Comparison of ENCODE assay signal across 1 cellular context in genomic region chr19:11558881-11559828, GRCh38.
TF ChIP-seq lines count a peak whose summit lies in the region.

Gene ELOF1, minus strand, starts transcription at chr19:11559230. Its CDS starts 4,883 bp downstream, at chr19:11554347.

TF ChIP-seq in HepG2, 621 proteins besides CTCF, POLR2A, EP300 and RAD21 (continued from another document and continues in another):
- TF ChIP-seq NCOA1 (CRISPR knock-in tag; IDR thresholded peaks at IDR 0.05) = no peak
- 0 out of 2 replicates have a peak, but pooled peaks have one; percentile 13 for TF ChIP-seq CCDC6 (CRISPR knock-in tag; IDR thresholded peaks at IDR 0.05)
- peak; percentile 61; the same call in 1 of the 2 replicates for TF ChIP-seq ZNF441 (CRISPR knock-in tag; IDR thresholded peaks at IDR 0.05; ENCODE audit: borderline replicate concordance)
- TF ChIP-seq CREM (IDR thresholded peaks at IDR 0.05) = peak; percentile 70; the same call in 1 of the 2 replicates
- TF ChIP-seq CREM (CRISPR knock-in tag; IDR thresholded peaks at IDR 0.05) = no peak
- peak; percentile 93; the same call in 1 of the 2 replicates for TF ChIP-seq FOXC1 (CRISPR knock-in tag; IDR thresholded peaks at IDR 0.05; ENCODE audit: borderline replicate concordance)
- no peak for TF ChIP-seq ZBTB37 (CRISPR knock-in tag; IDR thresholded peaks at IDR 0.05)
- no peak for TF ChIP-seq ZBTB1 (CRISPR knock-in tag; IDR thresholded peaks at IDR 0.05; ENCODE audit: borderline replicate concordance)
- TF ChIP-seq TIGD3 (CRISPR knock-in tag; IDR thresholded peaks at IDR 0.05; ENCODE audit: borderline replicate concordance) = no peak
- TF ChIP-seq SCMH1 (CRISPR knock-in tag; IDR thresholded peaks at IDR 0.05; ENCODE audit: borderline replicate concordance) = no peak
- no peak for TF ChIP-seq ZNF512 (CRISPR knock-in tag; IDR thresholded peaks at IDR 0.05)
- no peak for TF ChIP-seq ZNF331 (CRISPR knock-in tag; IDR thresholded peaks at IDR 0.05)
- 0 out of 2 replicates have a peak, but pooled peaks have one; percentile 63 for TF ChIP-seq FIP1L1 (IDR thresholded peaks at IDR 0.05; ENCODE audit: borderline replicate concordance, insufficient read depth, low read depth, low read length)
- TF ChIP-seq AKAP8 (CRISPR knock-in tag; IDR thresholded peaks at IDR 0.05) = 0 out of 2 replicates have a peak, but pooled peaks have one; percentile 33
- TF ChIP-seq RFX1 (IDR thresholded peaks at IDR 0.05) = no peak
- TF ChIP-seq ERF (CRISPR knock-in tag; IDR thresholded peaks at IDR 0.05) = peak; percentile 51; the same call in 1 of the 2 replicates
- TF ChIP-seq RBFOX2 (IDR thresholded peaks at IDR 0.05; ENCODE audit: low read depth, low read length) = peak; percentile 76
- no peak; the same call in 1 of the 2 replicates for TF ChIP-seq ZNF556 (CRISPR knock-in tag; IDR thresholded peaks at IDR 0.05; ENCODE audit: borderline replicate concordance)
- no peak; the same call in 1 of the 2 replicates for TF ChIP-seq PAXIP1 (CRISPR knock-in tag; conservative IDR thresholded peaks at IDR 0.05)
- 0 out of 2 replicates have a peak, but pooled peaks have one; percentile 33 for TF ChIP-seq CAMTA2 (CRISPR knock-in tag; IDR thresholded peaks at IDR 0.05; ENCODE audit: borderline replicate concordance)
- no peak for TF ChIP-seq ATF5 (CRISPR knock-in tag; IDR thresholded peaks at IDR 0.05; ENCODE audit: low read depth)
- 0 out of 2 replicates have a peak, but pooled peaks have one; percentile 56 for TF ChIP-seq EED (CRISPR knock-in tag; IDR thresholded peaks at IDR 0.05)
- no peak for TF ChIP-seq MXD3 (CRISPR knock-in tag; IDR thresholded peaks at IDR 0.05)
- no peak for TF ChIP-seq SETDB1 (CRISPR knock-in tag; IDR thresholded peaks at IDR 0.05; ENCODE audit: borderline replicate concordance)
- TF ChIP-seq JDP2 (CRISPR knock-in tag; IDR thresholded peaks at IDR 0.05; ENCODE audit: borderline replicate concordance) = no peak
- TF ChIP-seq REXO4 (CRISPR knock-in tag; IDR thresholded peaks at IDR 0.05; ENCODE audit: borderline replicate concordance) = no peak
- TF ChIP-seq ZNF687 (CRISPR knock-in tag; IDR thresholded peaks at IDR 0.05) = peak; percentile 84
- TF ChIP-seq CBFB (CRISPR knock-in tag; IDR thresholded peaks at IDR 0.05) = 0 out of 2 replicates have a peak, but pooled peaks have one; percentile 38
- TF ChIP-seq, protein P1, sequence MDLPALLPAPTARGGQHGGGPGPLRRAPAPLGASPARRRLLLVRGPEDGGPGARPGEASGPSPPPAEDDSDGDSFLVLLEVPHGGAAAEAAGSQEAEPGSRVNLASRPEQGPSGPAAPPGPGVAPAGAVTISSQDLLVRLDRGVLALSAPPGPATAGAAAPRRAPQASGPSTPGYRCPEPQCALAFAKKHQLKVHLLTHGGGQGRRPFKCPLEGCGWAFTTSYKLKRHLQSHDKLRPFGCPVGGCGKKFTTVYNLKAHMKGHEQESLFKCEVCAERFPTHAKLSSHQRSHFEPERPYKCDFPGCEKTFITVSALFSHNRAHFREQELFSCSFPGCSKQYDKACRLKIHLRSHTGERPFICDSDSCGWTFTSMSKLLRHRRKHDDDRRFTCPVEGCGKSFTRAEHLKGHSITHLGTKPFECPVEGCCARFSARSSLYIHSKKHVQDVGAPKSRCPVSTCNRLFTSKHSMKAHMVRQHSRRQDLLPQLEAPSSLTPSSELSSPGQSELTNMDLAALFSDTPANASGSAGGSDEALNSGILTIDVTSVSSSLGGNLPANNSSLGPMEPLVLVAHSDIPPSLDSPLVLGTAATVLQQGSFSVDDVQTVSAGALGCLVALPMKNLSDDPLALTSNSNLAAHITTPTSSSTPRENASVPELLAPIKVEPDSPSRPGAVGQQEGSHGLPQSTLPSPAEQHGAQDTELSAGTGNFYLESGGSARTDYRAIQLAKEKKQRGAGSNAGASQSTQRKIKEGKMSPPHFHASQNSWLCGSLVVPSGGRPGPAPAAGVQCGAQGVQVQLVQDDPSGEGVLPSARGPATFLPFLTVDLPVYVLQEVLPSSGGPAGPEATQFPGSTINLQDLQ (CRISPR knock-in tag; IDR thresholded peaks at IDR 0.05) = no peak
- no peak for TF ChIP-seq HNRNPK (IDR thresholded peaks at IDR 0.05; ENCODE audit: low read depth, low read length, poor library complexity, severe bottlenecking)
- TF ChIP-seq ZNF660 (CRISPR knock-in tag; IDR thresholded peaks at IDR 0.05; ENCODE audit: borderline replicate concordance, low read depth) = no peak
- TF ChIP-seq, protein P2, sequence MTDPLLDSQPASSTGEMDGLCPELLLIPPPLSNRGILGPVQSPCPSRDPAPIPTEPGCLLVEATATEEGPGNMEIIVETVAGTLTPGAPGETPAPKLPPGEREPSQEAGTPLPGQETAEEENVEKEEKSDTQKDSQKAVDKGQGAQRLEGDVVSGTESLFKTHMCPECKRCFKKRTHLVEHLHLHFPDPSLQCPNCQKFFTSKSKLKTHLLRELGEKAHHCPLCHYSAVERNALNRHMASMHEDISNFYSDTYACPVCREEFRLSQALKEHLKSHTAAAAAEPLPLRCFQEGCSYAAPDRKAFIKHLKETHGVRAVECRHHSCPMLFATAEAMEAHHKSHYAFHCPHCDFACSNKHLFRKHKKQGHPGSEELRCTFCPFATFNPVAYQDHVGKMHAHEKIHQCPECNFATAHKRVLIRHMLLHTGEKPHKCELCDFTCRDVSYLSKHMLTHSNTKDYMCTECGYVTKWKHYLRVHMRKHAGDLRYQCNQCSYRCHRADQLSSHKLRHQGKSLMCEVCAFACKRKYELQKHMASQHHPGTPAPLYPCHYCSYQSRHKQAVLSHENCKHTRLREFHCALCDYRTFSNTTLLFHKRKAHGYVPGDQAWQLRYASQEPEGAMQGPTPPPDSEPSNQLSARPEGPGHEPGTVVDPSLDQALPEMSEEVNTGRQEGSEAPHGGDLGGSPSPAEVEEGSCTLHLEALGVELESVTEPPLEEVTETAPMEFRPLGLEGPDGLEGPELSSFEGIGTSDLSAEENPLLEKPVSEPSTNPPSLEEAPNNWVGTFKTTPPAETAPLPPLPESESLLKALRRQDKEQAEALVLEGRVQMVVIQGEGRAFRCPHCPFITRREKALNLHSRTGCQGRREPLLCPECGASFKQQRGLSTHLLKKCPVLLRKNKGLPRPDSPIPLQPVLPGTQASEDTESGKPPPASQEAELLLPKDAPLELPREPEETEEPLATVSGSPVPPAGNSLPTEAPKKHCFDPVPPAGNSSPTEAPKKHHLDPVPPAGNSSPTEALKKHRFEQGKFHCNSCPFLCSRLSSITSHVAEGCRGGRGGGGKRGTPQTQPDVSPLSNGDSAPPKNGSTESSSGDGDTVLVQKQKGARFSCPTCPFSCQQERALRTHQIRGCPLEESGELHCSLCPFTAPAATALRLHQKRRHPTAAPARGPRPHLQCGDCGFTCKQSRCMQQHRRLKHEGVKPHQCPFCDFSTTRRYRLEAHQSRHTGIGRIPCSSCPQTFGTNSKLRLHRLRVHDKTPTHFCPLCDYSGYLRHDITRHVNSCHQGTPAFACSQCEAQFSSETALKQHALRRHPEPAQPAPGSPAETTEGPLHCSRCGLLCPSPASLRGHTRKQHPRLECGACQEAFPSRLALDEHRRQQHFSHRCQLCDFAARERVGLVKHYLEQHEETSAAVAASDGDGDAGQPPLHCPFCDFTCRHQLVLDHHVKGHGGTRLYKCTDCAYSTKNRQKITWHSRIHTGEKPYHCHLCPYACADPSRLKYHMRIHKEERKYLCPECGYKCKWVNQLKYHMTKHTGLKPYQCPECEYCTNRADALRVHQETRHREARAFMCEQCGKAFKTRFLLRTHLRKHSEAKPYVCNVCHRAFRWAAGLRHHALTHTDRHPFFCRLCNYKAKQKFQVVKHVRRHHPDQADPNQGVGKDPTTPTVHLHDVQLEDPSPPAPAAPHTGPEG (CRISPR knock-in tag; IDR thresholded peaks at IDR 0.05) = no peak
- TF ChIP-seq ZNF672 (CRISPR knock-in tag; IDR thresholded peaks at IDR 0.05) = no peak
- TF ChIP-seq SNRNP70 (IDR thresholded peaks at IDR 0.05; ENCODE audit: low read depth, low read length) = no peak
- peak; percentile 98 for TF ChIP-seq POLR2AphosphoS5 (IDR thresholded peaks at IDR 0.05; ENCODE audit: low read depth, low read length)
- TF ChIP-seq ZFAT (CRISPR knock-in tag; conservative IDR thresholded peaks at IDR 0.05) = no peak
- peak in 1 of 2 experiments; percentile 58; a peak in 2 of 4 replicates for TF ChIP-seq KLF16 (CRISPR knock-in tag; IDR thresholded peaks at IDR 0.05)
